In the genomic region with DNA sequence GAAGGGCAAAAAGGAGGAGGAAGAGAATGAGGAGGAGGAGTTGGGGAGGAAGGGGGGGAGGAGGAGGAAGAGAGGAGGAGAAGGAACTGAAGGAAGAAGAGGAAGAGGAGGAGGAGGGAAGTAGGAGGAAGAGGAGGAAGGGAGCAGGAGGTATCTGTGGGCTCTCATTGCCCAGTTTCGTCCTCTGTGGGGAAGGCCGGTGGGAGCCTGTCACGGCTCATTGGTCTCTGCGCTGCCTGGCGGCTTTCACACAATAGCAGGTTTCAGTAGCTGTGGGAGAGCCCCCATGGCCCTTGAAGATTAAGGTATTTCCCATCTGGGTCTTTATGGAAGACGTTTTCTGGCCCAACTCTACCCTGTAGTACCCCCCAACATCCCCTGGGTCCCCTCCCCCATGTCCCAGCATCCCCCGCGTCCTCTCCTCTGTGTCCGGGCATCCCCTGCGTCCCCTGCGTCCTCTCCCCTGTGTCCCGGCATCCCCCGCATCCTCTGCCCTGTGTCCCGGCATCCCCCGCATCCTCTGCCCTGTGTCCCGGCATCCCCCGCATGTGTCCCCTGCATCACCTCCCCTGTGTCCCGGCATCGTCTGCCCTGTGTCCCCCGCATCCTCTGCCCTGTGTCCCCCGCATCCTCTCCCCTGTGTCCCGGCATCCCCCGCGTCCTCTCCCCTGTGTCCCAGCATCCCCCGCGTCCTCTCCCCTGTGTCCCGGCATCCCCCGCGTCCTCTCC, we compare ENCODE assay signal across 17 cellular contexts.
DNase-seq lines count a peak whose midpoint lies in the region; ATAC-seq and TF ChIP-seq lines count a peak whose summit lies in the region.
"Had no signal": no experiment of that assay in that cellular context is flagged by ENCODE, and none has a peak within 500 bp of the region (broad histone marks: within the 10 kb centered on the region; RNA-seq: fewer than 3 reads in every experiment).

No MANE protein-coding gene starts in this region.

- no peaks in the 10 kb centered on the region for H3K9me2 ChIP-seq in GM23338 (ENCODE audit: insufficient read depth)

- CTCF ChIA-PET in CD4-positive, alpha-beta memory T cell (lab: Charles Lee; ENCODE audit: partially characterized antibody): no interaction called here

- H3K36me3 ChIP-seq in GM23338 (ENCODE audit: insufficient read depth) (no peaks in the 10 kb centered on the region), psoas muscle (ENCODE audit: insufficient read depth in 1 of 2, low read depth in 1 of 2) (no peaks in the 10 kb centered on the region)
- H3K36me3 ChIP-seq in CD4-positive, alpha-beta memory T cell (ENCODE audit: insufficient read depth, low read length): no peaks in the 10 kb centered on the region
- H3K36me3 ChIP-seq: heart left ventricle, upper lobe of right lung had no signal

- H3K9me3 Mint-ChIP-seq in nephron progenitor cell (peaks cover 5% of the 10 kb centered on the region), GM23338 (peaks cover 5% of the 10 kb centered on the region)
- peaks cover 0 to 8% (median 0%) of the 10 kb centered on the region in 8 donors for H3K9me3 Mint-ChIP-seq in CD4-positive, alpha-beta memory T cell
- H3K9me3 Mint-ChIP-seq: activated CD4-positive, alpha-beta T cell treated with anti-CD3 and anti-CD28 coated beads, Interleukin-2, amount 10 ng/mL, durations not matched to agents 24 days and 14 days; activated T-cell treated with anti-CD3 and anti-CD28 coated beads, Interleukin-2, amount 50 U/mL, for 72 hours; central memory CD8-positive, alpha-beta T cell had no signal

- TF ChIP-seq CTCF in GM12865 (IDR thresholded peaks at IDR 0.05; ENCODE audit: insufficient read depth, low read depth, low read length, missing control alignments) (no peak), nephron progenitor cell (IDR thresholded peaks at IDR 0.05) (no peak), GM23338 (conservative IDR thresholded peaks at IDR 0.05; ENCODE audit: low read depth in 2 of 2) (no peak), psoas muscle (IDR thresholded peaks at IDR 0.05) (no peak)

- H3K27me3 ChIP-seq in GM23338 (ENCODE audit: insufficient read depth) (no peaks in the 10 kb centered on the region), psoas muscle (ENCODE audit: insufficient read depth in 3 of 3, low read length in 2 of 3) (peaks cover 0 to 7% (median 3%) of the 10 kb centered on the region in 3 donors)
- no peaks in the 10 kb centered on the region for H3K27me3 ChIP-seq in CD4-positive, alpha-beta memory T cell (ENCODE audit: insufficient read depth, low read length)

- H3K36me3 Mint-ChIP-seq in nephron progenitor cell (ENCODE audit: low read depth) (no peaks in the 10 kb centered on the region), GM23338 (ENCODE audit: low read depth) (peaks cover 2% of the 10 kb centered on the region; the same call in 1 of the 3 replicates)
- H3K36me3 Mint-ChIP-seq in CD4-positive, alpha-beta memory T cell: no peaks in the 10 kb centered on the region

- H3K4me1 ChIP-seq in GM23338 (ENCODE audit: insufficient read depth) (no peaks in the 10 kb centered on the region), psoas muscle (no peaks in the 10 kb centered on the region)
- no peaks in the 10 kb centered on the region for H3K4me1 ChIP-seq in CD4-positive, alpha-beta memory T cell (ENCODE audit: insufficient read depth, low read length)
- H3K4me1 ChIP-seq: heart left ventricle, upper lobe of right lung had no signal

- DNase-seq in GM12865 (ENCODE audit: low read depth) (peak; percentile 79), nephron progenitor cell (peak; percentile 48), GM23338 (ENCODE audit: low spot score) (no peak), psoas muscle (no peak)
- DNase-seq in CD4-positive, alpha-beta memory T cell: no peak
- DNase-seq: activated CD4-positive, alpha-beta T cell treated with anti-CD3 and anti-CD28 coated beads, Interleukin-2, amount 10 ng/mL, durations not matched to agents 24 days and 14 days; activated T-cell treated with anti-CD3 and anti-CD28 coated beads, Interleukin-2, amount 50 U/mL, for 72 hours; DND-41; heart left ventricle; NCI-H187; NCI-H774; upper lobe of right lung had no signal

- H3K4me3 Mint-ChIP-seq in nephron progenitor cell (no peak overlapping the region), GM23338 (no peak overlapping the region)
- H3K4me3 Mint-ChIP-seq in CD4-positive, alpha-beta memory T cell: no peak overlapping the region
- H3K4me3 Mint-ChIP-seq: activated CD4-positive, alpha-beta T cell treated with anti-CD3 and anti-CD28 coated beads, Interleukin-2, amount 10 ng/mL, durations not matched to agents 24 days and 14 days; activated T-cell treated with anti-CD3 and anti-CD28 coated beads, Interleukin-2, amount 50 U/mL, for 72 hours; central memory CD8-positive, alpha-beta T cell had no signal

- ATAC-seq in GM19351 (IDR thresholded peaks at IDR 0.05; ENCODE audit: unreplicated experiment): peak; percentile 69
- peak; percentile 66 for ATAC-seq in HG03196 (IDR thresholded peaks at IDR 0.05; ENCODE audit: unreplicated experiment)
- ATAC-seq in HG02571 (IDR thresholded peaks at IDR 0.05; ENCODE audit: unreplicated experiment): no peak
- ATAC-seq in GM23338: no peak
- ATAC-seq in psoas muscle: no peak
- ATAC-seq: activated T-cell treated with anti-CD3 and anti-CD28 coated beads, Interleukin-2, amount 50 U/mL, for 72 hours; heart left ventricle; upper lobe of right lung had no signal

- peaks cover 64% of the 10 kb centered on the region for H3K27me3 Mint-ChIP-seq in nephron progenitor cell (ENCODE audit: low read depth, poor library complexity)
- H3K27me3 Mint-ChIP-seq in GM23338 (ENCODE audit: insufficient read depth, low read depth, poor library complexity): peaks cover 4% of the 10 kb centered on the region
- peaks cover 14 to 23% of the 10 kb centered on the region in 2 donors for H3K27me3 Mint-ChIP-seq in CD4-positive, alpha-beta memory T cell

- H3K4me1 Mint-ChIP-seq in nephron progenitor cell (peaks cover 29% of the 10 kb centered on the region), GM23338 (peaks cover 15% of the 10 kb centered on the region)
- peaks cover 0 to 1% (median 0%) of the 10 kb centered on the region in 4 donors for H3K4me1 Mint-ChIP-seq in CD4-positive, alpha-beta memory T cell
- H3K4me1 Mint-ChIP-seq: activated CD4-positive, alpha-beta T cell treated with anti-CD3 and anti-CD28 coated beads, Interleukin-2, amount 10 ng/mL, durations not matched to agents 24 days and 14 days; central memory CD8-positive, alpha-beta T cell had no signal

- H3K79me2 ChIP-seq in GM23338 (replicated peaks; ENCODE audit: insufficient read depth): no peaks in the 10 kb centered on the region

- H3K27ac Mint-ChIP-seq in nephron progenitor cell (no peak overlapping the region), GM23338 (no peak overlapping the region)
- H3K27ac Mint-ChIP-seq in CD4-positive, alpha-beta memory T cell: no peak overlapping the region
- H3K27ac Mint-ChIP-seq: activated CD4-positive, alpha-beta T cell treated with anti-CD3 and anti-CD28 coated beads, Interleukin-2, amount 10 ng/mL, durations not matched to agents 24 days and 14 days; activated T-cell treated with anti-CD3 and anti-CD28 coated beads, Interleukin-2, amount 50 U/mL, for 72 hours had no signal

- H3K4me3 ChIP-seq in GM12865 (ENCODE audit: low read depth, low read length): no peak overlapping the region
- H3K4me3 ChIP-seq in GM23338: no peak overlapping the region
- H3K4me3 ChIP-seq in psoas muscle: no peak overlapping the region
- no peak overlapping the region for H3K4me3 ChIP-seq in CD4-positive, alpha-beta memory T cell (ENCODE audit: low read length in 2 of 2)
- H3K4me3 ChIP-seq: heart left ventricle, upper lobe of right lung had no signal

- no peaks in the 10 kb centered on the region for H3F3A ChIP-seq in GM23338 (replicated peaks; ENCODE audit: low read depth)

- H4K20me1 ChIP-seq in GM23338 (replicated peaks; ENCODE audit: insufficient read depth): no peaks in the 10 kb centered on the region

- no peak overlapping the region for H3K4me2 ChIP-seq in GM23338

- POLR2A ChIA-PET in CD4-positive, alpha-beta memory T cell (lab: Charles Lee; ENCODE audit: partially characterized antibody): no interaction called here

- intact Hi-C loops in psoas muscle (cut with DNase I): no loop called here
- intact Hi-C loops in CD4-positive, alpha-beta memory T cell (cut with micrococcal nuclease): no loop called here

- H3K27ac ChIP-seq in GM23338 (ENCODE audit: low read depth) (no peak overlapping the region), psoas muscle (no peak overlapping the region)
- no peak overlapping the region for H3K27ac ChIP-seq in CD4-positive, alpha-beta memory T cell (ENCODE audit: low read depth, low read length)
- H3K27ac ChIP-seq: heart left ventricle, HL-60, upper lobe of right lung had no signal

- no peak overlapping the region for H2AFZ ChIP-seq in GM23338

- 20 to 50% (median 34%) methylated on average over 1 to 24 of the region's 29 CpGs for WGBS in psoas muscle, 3 donors

- H3K9me3 ChIP-seq in psoas muscle: no peaks in the 10 kb centered on the region
- no peaks in the 10 kb centered on the region for H3K9me3 ChIP-seq in CD4-positive, alpha-beta memory T cell (ENCODE audit: control insufficient read depth in 1 of 2, low read length in 2 of 2)
- H3K9me3 ChIP-seq: upper lobe of right lung had no signal

TF ChIP-seq in GM23338, 12 proteins besides CTCF, POLR2A, EP300 and RAD21 (continues in another document):
- no peak for TF ChIP-seq CREB1 (CRISPR knock-in tag; IDR thresholded peaks at IDR 0.05; ENCODE audit: low read depth)
- TF ChIP-seq, protein P1, sequence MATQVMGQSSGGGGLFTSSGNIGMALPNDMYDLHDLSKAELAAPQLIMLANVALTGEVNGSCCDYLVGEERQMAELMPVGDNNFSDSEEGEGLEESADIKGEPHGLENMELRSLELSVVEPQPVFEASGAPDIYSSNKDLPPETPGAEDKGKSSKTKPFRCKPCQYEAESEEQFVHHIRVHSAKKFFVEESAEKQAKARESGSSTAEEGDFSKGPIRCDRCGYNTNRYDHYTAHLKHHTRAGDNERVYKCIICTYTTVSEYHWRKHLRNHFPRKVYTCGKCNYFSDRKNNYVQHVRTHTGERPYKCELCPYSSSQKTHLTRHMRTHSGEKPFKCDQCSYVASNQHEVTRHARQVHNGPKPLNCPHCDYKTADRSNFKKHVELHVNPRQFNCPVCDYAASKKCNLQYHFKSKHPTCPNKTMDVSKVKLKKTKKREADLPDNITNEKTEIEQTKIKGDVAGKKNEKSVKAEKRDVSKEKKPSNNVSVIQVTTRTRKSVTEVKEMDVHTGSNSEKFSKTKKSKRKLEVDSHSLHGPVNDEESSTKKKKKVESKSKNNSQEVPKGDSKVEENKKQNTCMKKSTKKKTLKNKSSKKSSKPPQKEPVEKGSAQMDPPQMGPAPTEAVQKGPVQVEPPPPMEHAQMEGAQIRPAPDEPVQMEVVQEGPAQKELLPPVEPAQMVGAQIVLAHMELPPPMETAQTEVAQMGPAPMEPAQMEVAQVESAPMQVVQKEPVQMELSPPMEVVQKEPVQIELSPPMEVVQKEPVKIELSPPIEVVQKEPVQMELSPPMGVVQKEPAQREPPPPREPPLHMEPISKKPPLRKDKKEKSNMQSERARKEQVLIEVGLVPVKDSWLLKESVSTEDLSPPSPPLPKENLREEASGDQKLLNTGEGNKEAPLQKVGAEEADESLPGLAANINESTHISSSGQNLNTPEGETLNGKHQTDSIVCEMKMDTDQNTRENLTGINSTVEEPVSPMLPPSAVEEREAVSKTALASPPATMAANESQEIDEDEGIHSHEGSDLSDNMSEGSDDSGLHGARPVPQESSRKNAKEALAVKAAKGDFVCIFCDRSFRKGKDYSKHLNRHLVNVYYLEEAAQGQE (IDR thresholded peaks at IDR 0.05; ENCODE audit: unreplicated experiment): no peak

Comparison
In these comparisons a context has a peak if more than half of its experiments do, and no peak if none do; other contexts are left out.
1. DNase-seq: peak in GM12865 (single experiment) and nephron progenitor cell (single experiment); none in GM23338 (single experiment), psoas muscle (0 of 2) and CD4-positive, alpha-beta memory T cell (0 of 5).
2. ATAC-seq: peak in GM19351 (single experiment) and HG03196 (single experiment); none in HG02571 (single experiment), GM23338 (single experiment) and psoas muscle (0 of 4).